Comparison of ENCODE assay signal across 8 cellular contexts in genomic region chr7:50409856-50410468, GRCh38. TPM values are rescaled to one million over a fixed set of nuclear protein-coding genes. Genes with fewer than 3 reads are reported as not detected.
DNase-seq lines count a peak whose midpoint lies in the region; ATAC-seq lines count a peak whose summit lies in the region.

No MANE protein-coding gene starts in this region.

- DNase-seq in AML-193 (lab: John Stamatoyannopoulos, UW): no peak
- DNase-seq in NCI-H226: no peak
- DNase-seq in NCI-H2171 (lab: John Stamatoyannopoulos, UW): no peak
- DNase-seq in NCI-H187 treated with DMSO at 0.1 percent for 48 hours (lab: John Stamatoyannopoulos, UW): no peak

- ATAC-seq in GM18499 (IDR thresholded peaks at IDR 0.05; ENCODE audit: insufficient read depth, unreplicated experiment) (peak; percentile 39), GM21381 (IDR thresholded peaks at IDR 0.05; ENCODE audit: unreplicated experiment) (peak; percentile 57), HG03457 (IDR thresholded peaks at IDR 0.05; ENCODE audit: unreplicated experiment) (peak; percentile 58), esophagus mucosa (peak; percentile 19)

RNA-seq across cellular contexts. Expression of gene FIGNL1, which starts 40.2 kb away (rescaled TPM):
- total RNA-seq in esophagus mucosa: 15.9 TPM
